In genomic region chr17:4331614-4332013, GRCh38 we compare ENCODE assay signal across 1 cellular context.
TF ChIP-seq lines count a peak whose summit lies in the region.

No MANE protein-coding gene starts in this region.

TF ChIP-seq in GM12878, 131 proteins besides CTCF, POLR2A, EP300 and RAD21:
- TF ChIP-seq SPI1 (IDR thresholded peaks at IDR 0.05; ENCODE audit: borderline replicate concordance, insufficient read depth, low read depth, low read length) (no peak), RFX5 (IDR thresholded peaks at IDR 0.05; ENCODE audit: low read depth, low read length) (no peak), NFXL1 (IDR thresholded peaks at IDR 0.05; ENCODE audit: borderline replicate concordance) (no peak), RELA (IDR thresholded peaks at IDR 0.05; ENCODE audit: borderline replicate concordance, partially characterized antibody) (no peak), IKZF1 (conservative IDR thresholded peaks at IDR 0.05) (no peak), BMI1 (IDR thresholded peaks at IDR 0.05; ENCODE audit: borderline replicate concordance) (no peak), MLLT1 (IDR thresholded peaks at IDR 0.05) (no peak), HDAC6 (IDR thresholded peaks at IDR 0.05; ENCODE audit: unreplicated experiment) (no peak), PAX5 (IDR thresholded peaks at IDR 0.05; ENCODE audit: borderline replicate concordance, low read depth, low read length) (no peak), REST (IDR thresholded peaks at IDR 0.05; ENCODE audit: low read depth, low read length) (no peak), CEBPB (IDR thresholded peaks at IDR 0.05; ENCODE audit: borderline replicate concordance in 1 of 2, low read depth in 2 of 2, low read length in 2 of 2) (no peak), TARDBP (IDR thresholded peaks at IDR 0.05; ENCODE audit: borderline replicate concordance) (no peak), YBX1 (IDR thresholded peaks at IDR 0.05) (no peak), IRF3 (IDR thresholded peaks at IDR 0.05) (no peak), NR2C2 (IDR thresholded peaks at IDR 0.05; ENCODE audit: borderline replicate concordance, control insufficient read depth, insufficient read length, low read depth) (no peak), BCLAF1 (IDR thresholded peaks at IDR 0.05) (no peak)
- TF ChIP-seq, protein P1, sequence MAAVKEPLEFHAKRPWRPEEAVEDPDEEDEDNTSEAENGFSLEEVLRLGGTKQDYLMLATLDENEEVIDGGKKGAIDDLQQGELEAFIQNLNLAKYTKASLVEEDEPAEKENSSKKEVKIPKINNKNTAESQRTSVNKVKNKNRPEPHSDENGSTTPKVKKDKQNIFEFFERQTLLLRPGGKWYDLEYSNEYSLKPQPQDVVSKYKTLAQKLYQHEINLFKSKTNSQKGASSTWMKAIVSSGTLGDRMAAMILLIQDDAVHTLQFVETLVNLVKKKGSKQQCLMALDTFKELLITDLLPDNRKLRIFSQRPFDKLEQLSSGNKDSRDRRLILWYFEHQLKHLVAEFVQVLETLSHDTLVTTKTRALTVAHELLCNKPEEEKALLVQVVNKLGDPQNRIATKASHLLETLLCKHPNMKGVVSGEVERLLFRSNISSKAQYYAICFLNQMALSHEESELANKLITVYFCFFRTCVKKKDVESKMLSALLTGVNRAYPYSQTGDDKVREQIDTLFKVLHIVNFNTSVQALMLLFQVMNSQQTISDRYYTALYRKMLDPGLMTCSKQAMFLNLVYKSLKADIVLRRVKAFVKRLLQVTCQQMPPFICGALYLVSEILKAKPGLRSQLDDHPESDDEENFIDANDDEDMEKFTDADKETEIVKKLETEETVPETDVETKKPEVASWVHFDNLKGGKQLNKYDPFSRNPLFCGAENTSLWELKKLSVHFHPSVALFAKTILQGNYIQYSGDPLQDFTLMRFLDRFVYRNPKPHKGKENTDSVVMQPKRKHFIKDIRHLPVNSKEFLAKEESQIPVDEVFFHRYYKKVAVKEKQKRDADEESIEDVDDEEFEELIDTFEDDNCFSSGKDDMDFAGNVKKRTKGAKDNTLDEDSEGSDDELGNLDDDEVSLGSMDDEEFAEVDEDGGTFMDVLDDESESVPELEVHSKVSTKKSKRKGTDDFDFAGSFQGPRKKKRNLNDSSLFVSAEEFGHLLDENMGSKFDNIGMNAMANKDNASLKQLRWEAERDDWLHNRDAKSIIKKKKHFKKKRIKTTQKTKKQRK (IDR thresholded peaks at IDR 0.05; ENCODE audit: low read depth, low read length), result no peak
- TF ChIP-seq, protein P2, sequence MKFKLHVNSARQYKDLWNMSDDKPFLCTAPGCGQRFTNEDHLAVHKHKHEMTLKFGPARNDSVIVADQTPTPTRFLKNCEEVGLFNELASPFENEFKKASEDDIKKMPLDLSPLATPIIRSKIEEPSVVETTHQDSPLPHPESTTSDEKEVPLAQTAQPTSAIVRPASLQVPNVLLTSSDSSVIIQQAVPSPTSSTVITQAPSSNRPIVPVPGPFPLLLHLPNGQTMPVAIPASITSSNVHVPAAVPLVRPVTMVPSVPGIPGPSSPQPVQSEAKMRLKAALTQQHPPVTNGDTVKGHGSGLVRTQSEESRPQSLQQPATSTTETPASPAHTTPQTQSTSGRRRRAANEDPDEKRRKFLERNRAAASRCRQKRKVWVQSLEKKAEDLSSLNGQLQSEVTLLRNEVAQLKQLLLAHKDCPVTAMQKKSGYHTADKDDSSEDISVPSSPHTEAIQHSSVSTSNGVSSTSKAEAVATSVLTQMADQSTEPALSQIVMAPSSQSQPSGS (IDR thresholded peaks at IDR 0.05; ENCODE audit: low read length), result no peak
- TF ChIP-seq, protein P3, sequence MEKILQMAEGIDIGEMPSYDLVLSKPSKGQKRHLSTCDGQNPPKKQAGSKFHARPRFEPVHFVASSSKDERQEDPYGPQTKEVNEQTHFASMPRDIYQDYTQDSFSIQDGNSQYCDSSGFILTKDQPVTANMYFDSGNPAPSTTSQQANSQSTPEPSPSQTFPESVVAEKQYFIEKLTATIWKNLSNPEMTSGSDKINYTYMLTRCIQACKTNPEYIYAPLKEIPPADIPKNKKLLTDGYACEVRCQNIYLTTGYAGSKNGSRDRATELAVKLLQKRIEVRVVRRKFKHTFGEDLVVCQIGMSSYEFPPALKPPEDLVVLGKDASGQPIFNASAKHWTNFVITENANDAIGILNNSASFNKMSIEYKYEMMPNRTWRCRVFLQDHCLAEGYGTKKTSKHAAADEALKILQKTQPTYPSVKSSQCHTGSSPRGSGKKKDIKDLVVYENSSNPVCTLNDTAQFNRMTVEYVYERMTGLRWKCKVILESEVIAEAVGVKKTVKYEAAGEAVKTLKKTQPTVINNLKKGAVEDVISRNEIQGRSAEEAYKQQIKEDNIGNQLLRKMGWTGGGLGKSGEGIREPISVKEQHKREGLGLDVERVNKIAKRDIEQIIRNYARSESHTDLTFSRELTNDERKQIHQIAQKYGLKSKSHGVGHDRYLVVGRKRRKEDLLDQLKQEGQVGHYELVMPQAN (conservative IDR thresholded peaks at IDR 0.05), result no peak
- TF ChIP-seq, protein P4, sequence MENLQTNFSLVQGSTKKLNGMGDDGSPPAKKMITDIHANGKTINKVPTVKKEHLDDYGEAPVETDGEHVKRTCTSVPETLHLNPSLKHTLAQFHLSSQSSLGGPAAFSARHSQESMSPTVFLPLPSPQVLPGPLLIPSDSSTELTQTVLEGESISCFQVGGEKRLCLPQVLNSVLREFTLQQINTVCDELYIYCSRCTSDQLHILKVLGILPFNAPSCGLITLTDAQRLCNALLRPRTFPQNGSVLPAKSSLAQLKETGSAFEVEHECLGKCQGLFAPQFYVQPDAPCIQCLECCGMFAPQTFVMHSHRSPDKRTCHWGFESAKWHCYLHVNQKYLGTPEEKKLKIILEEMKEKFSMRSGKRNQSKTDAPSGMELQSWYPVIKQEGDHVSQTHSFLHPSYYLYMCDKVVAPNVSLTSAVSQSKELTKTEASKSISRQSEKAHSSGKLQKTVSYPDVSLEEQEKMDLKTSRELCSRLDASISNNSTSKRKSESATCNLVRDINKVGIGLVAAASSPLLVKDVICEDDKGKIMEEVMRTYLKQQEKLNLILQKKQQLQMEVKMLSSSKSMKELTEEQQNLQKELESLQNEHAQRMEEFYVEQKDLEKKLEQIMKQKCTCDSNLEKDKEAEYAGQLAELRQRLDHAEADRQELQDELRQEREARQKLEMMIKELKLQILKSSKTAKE (IDR thresholded peaks at IDR 0.05; ENCODE audit: low read depth, poor library complexity, severe bottlenecking), result no peak
TF ChIP-seq in GM12878: peak in this region for 0.
